Comparison of ENCODE assay signal across 8 cellular contexts in genomic region chr11:6321961-6322362, GRCh38. TPM values are rescaled to one million over a fixed set of nuclear protein-coding genes. Genes with fewer than 3 reads are reported as not detected.
DNase-seq lines count a peak whose midpoint lies in the region; ATAC-seq and TF ChIP-seq lines count a peak whose summit lies in the region.

No MANE protein-coding gene starts in this region.

- intact Hi-C loops in left ventricle myocardium inferior (cut with micrococcal nuclease) (no loop called here), Right ventricle myocardium inferior (cut with DNase I) (loop anchor here (5.0 kb wide), 1 partner anchor 40 kb away; no protein-coding TSS in a partner anchor), uterus (cut with DNase I; ENCODE audit: low total_unique reads) (no loop called here)

- peak overlapping the region; percentile 100 for H3K27ac ChIP-seq in left ventricle myocardium inferior (replicated peaks)
- peak overlapping the region; percentile 94 to 99 for H3K27ac ChIP-seq in uterus

- peak overlapping the region; percentile 86 for H3K4me3 ChIP-seq in left ventricle myocardium inferior
- no peak overlapping the region for H3K4me3 ChIP-seq in uterus

- CTCF ChIA-PET in activated naive CD4-positive, alpha-beta T cell treated with anti-CD3 and anti-CD28 coated beads, Interleukin-2, amount 10 ng/mL, durations not matched to agents 7 days and 5 days (lab: Charles Lee) = interaction anchor here (1.0 to 3.2 kb wide), 4 partner anchors 11 to 41 kb away, joined by 3 to 20 read pairs (median 6); no protein-coding TSS in a partner anchor

- H3K27ac Mint-ChIP-seq in activated naive CD4-positive, alpha-beta T cell treated with anti-CD3 and anti-CD28 coated beads, Interleukin-2, amount 10 ng/mL, durations not matched to agents 7 days and 5 days = peak overlapping the region; percentile 47
- no peak overlapping the region for H3K27ac Mint-ChIP-seq in effector memory CD8-positive, alpha-beta T cell

- no peak for ATAC-seq in Right ventricle myocardium inferior
- no peak for ATAC-seq in effector memory CD8-positive, alpha-beta T cell (replicated peaks)

- H3K4me1 Mint-ChIP-seq in activated naive CD4-positive, alpha-beta T cell treated with anti-CD3 and anti-CD28 coated beads, Interleukin-2, amount 10 ng/mL, durations not matched to agents 7 days and 5 days = peaks cover 30% of the 10 kb centered on the region
- H3K4me1 Mint-ChIP-seq in effector memory CD8-positive, alpha-beta T cell (ENCODE audit: low read depth in 2 of 2) = peaks cover 4 to 11% of the 10 kb centered on the region in 2 donors

- no peaks in the 10 kb centered on the region for H3K9me3 Mint-ChIP-seq in activated naive CD4-positive, alpha-beta T cell treated with anti-CD3 and anti-CD28 coated beads, Interleukin-2, amount 10 ng/mL, durations not matched to agents 7 days and 5 days
- H3K9me3 Mint-ChIP-seq in effector memory CD8-positive, alpha-beta T cell = no peaks in the 10 kb centered on the region

- H3K36me3 ChIP-seq in left ventricle myocardium inferior (no peaks in the 10 kb centered on the region), uterus (no peaks in the 10 kb centered on the region)

- TF ChIP-seq CTCF in left ventricle myocardium inferior (IDR thresholded peaks at IDR 0.05; ENCODE audit: borderline replicate concordance) = no peak
- no peak for TF ChIP-seq CTCF in uterus (IDR thresholded peaks at IDR 0.05)

- no peaks in the 10 kb centered on the region for H3K27me3 ChIP-seq in left ventricle myocardium inferior (ENCODE audit: low read depth)
- H3K27me3 ChIP-seq in uterus = no peaks in the 10 kb centered on the region

- no peaks in the 10 kb centered on the region for H3K36me3 Mint-ChIP-seq in activated naive CD4-positive, alpha-beta T cell treated with anti-CD3 and anti-CD28 coated beads, Interleukin-2, amount 10 ng/mL, durations not matched to agents 7 days and 5 days
- H3K36me3 Mint-ChIP-seq in effector memory CD8-positive, alpha-beta T cell (ENCODE audit: insufficient read depth) = no peaks in the 10 kb centered on the region

- DNase-seq in left ventricle myocardium inferior = no peak
- DNase-seq in Right ventricle myocardium inferior (ENCODE audit: missing footprints) = no peak
- no peak for DNase-seq in activated naive CD4-positive, alpha-beta T cell treated with anti-CD3 and anti-CD28 coated beads, Interleukin-2, amount 10 ng/mL, durations not matched to agents 7 days and 5 days
- DNase-seq in kidney tubule cell (ENCODE audit: low spot score) = peak; percentile 67
- DNase-seq in uterus = no peak
- no peak for DNase-seq in GM19238 (ENCODE audit: insufficient read length, low spot score)
- no peak for DNase-seq in effector memory CD8-positive, alpha-beta T cell
- no peak for DNase-seq in T-helper 9 cell

- no peak overlapping the region for H3K4me3 Mint-ChIP-seq in activated naive CD4-positive, alpha-beta T cell treated with anti-CD3 and anti-CD28 coated beads, Interleukin-2, amount 10 ng/mL, durations not matched to agents 7 days and 5 days
- no peak overlapping the region for H3K4me3 Mint-ChIP-seq in effector memory CD8-positive, alpha-beta T cell

- H3K27me3 Mint-ChIP-seq in activated naive CD4-positive, alpha-beta T cell treated with anti-CD3 and anti-CD28 coated beads, Interleukin-2, amount 10 ng/mL, durations not matched to agents 7 days and 5 days = peaks cover 49% of the 10 kb centered on the region
- peaks cover 58 to 86% of the 10 kb centered on the region in 2 donors for H3K27me3 Mint-ChIP-seq in effector memory CD8-positive, alpha-beta T cell

- H3K4me1 ChIP-seq in left ventricle myocardium inferior = peaks cover 70% of the 10 kb centered on the region
- no peaks in the 10 kb centered on the region for H3K4me1 ChIP-seq in uterus

- H3K9me3 ChIP-seq in left ventricle myocardium inferior (replicated peaks) = no peaks in the 10 kb centered on the region
- no peaks in the 10 kb centered on the region for H3K9me3 ChIP-seq in uterus

- no peak for TF ChIP-seq POLR2A in uterus (IDR thresholded peaks at IDR 0.05)

RNA-seq across cellular contexts. Expression of gene CAVIN3, which starts 1.7 kb away (rescaled TPM):
- total RNA-seq in left ventricle myocardium inferior (37.1 TPM), Right ventricle myocardium inferior (42.5 TPM), uterus (100 to 1,000 TPM in 2 of 4 donors, 10 to 100 TPM in 2; 78.8 to 388 (median 107) TPM)
